In genomic region chr22:24429411-24430365, GRCh38 we compare ENCODE assay signal across 8 cellular contexts. TPM values are rescaled to one million over a fixed set of nuclear protein-coding genes. Genes with fewer than 3 reads are reported as not detected.
DNase-seq lines count a peak whose midpoint lies in the region; ATAC-seq, FAIRE-seq and TF ChIP-seq lines count a peak whose summit lies in the region.

No MANE protein-coding gene starts in this region.

- H3K27me3 ChIP-seq in A673 (replicated peaks; ENCODE audit: insufficient read depth, low read depth, low read length, poor library complexity) (no peaks in the 10 kb centered on the region), endothelial cell of umbilical vein (ENCODE audit: control insufficient read depth in 2 of 2, insufficient read depth in 2 of 2, low read length in 2 of 2) (no peaks in the 10 kb centered on the region)

- DNase-seq in A673 (ENCODE audit: low spot score) = peak; percentile 68
- peak; percentile 50 to 78 for DNase-seq in activated CD4-positive, alpha-beta T cell treated with anti-CD3 and anti-CD28 coated beads for 24 hours (ENCODE audit: low read depth in 2 of 2)
- DNase-seq in endothelial cell of umbilical vein (ENCODE audit: low read depth, low spot score) = peak; percentile 24
- peak; percentile 54 to 64 for DNase-seq in stimulated activated CD4-positive, alpha-beta T cell treated with anti-CD3 and anti-CD28 coated beads, Interleukin-2, amount 100 ng/mL, for 48 hours
- no peak for DNase-seq in NCI-H2107 treated with DMSO at 0.1 percent for 48 hours (lab: John Stamatoyannopoulos, UW; ENCODE audit: unreplicated experiment)
- DNase-seq in HPDE6-E6E7 (ENCODE audit: extremely low spot score) = no peak

- ATAC-seq in GM18861 (IDR thresholded peaks at IDR 0.05; ENCODE audit: unreplicated experiment) = no peak

- H3K9me3 ChIP-seq in A673 (ENCODE audit: low read depth, low read length, poor library complexity, severe bottlenecking) = no peaks in the 10 kb centered on the region
- H3K9me3 ChIP-seq in endothelial cell of umbilical vein (replicated peaks; ENCODE audit: control insufficient read depth, insufficient read depth, low read length) = no peaks in the 10 kb centered on the region

- H3K4me3 Mint-ChIP-seq in IgD-negative memory B cell = peak overlapping the region; percentile 77 to 88 (median 80)

- no peaks in the 10 kb centered on the region for H3K36me3 Mint-ChIP-seq in IgD-negative memory B cell

- peak overlapping the region; percentile 21 for H3K4me2 ChIP-seq in endothelial cell of umbilical vein (ENCODE audit: insufficient read depth, low read length)

- no peaks in the 10 kb centered on the region for H3K79me2 ChIP-seq in endothelial cell of umbilical vein (ENCODE audit: control insufficient read depth, insufficient read depth, low read length)

- H3K9me3 Mint-ChIP-seq in IgD-negative memory B cell = no peaks in the 10 kb centered on the region

- intact Hi-C loops in A673 (cut with micrococcal nuclease; ENCODE audit: unreplicated experiment) (loop anchor here (5.0 kb wide), 1 partner anchor 58 kb away; no protein-coding TSS in a partner anchor), endothelial cell of umbilical vein (cut with micrococcal nuclease) (loop anchor here (5.0 kb wide), 1 partner anchor 38 kb away; no protein-coding TSS in a partner anchor)

- TF ChIP-seq POLR2A in endothelial cell of umbilical vein (IDR thresholded peaks at IDR 0.05; ENCODE audit: low read depth, low read length) = no peak

- POLR2A ChIA-PET in A673 (lab: Charles Lee; ENCODE audit: low non-redundant PET) = no interaction called here
- POLR2A ChIA-PET in endothelial cell of umbilical vein (lab: Charles Lee) = no interaction called here

- H4K20me1 ChIP-seq in endothelial cell of umbilical vein (replicated peaks; ENCODE audit: control insufficient read depth, extremely low read depth, insufficient read depth, low read length) = no peaks in the 10 kb centered on the region

- peaks cover 40% of the 10 kb centered on the region for H3K4me1 ChIP-seq in A673 (ENCODE audit: insufficient read depth, low read length, poor library complexity, severe bottlenecking)
- H3K4me1 ChIP-seq in endothelial cell of umbilical vein (ENCODE audit: control insufficient read depth, extremely low read depth, insufficient read depth, low read length) = peaks cover 16% of the 10 kb centered on the region

- CTCF ChIA-PET in A673 (lab: Charles Lee) = no interaction called here
- CTCF ChIA-PET in endothelial cell of umbilical vein (lab: Charles Lee) = interaction anchor here (1.0 to 2.5 kb wide), 3 partner anchors 17 to 97 kb away, joined by 3 to 14 read pairs (median 3); no protein-coding TSS in a partner anchor

- H3K27ac Mint-ChIP-seq in IgD-negative memory B cell = peak overlapping the region; percentile 39 to 100 (median 96)

- H3K9ac ChIP-seq in endothelial cell of umbilical vein (replicated peaks; ENCODE audit: extremely low read depth, insufficient read depth, low read length) = no peak overlapping the region

- dilution Hi-C loops in endothelial cell of umbilical vein (cut with MboI; ENCODE audit: extremely low pct_ligation_motif_present, low sequenced_read_pairs) = no loop called here

- no peak overlapping the region for H2AFZ ChIP-seq in endothelial cell of umbilical vein (ENCODE audit: low read depth, low read length)

- no TSS peak for BruUV-seq in A673 (replicated peaks; lab: Mats Ljungman, UMichigan)
- no TSS peak for BruUV-seq in endothelial cell of umbilical vein (replicated peaks; lab: Mats Ljungman, UMichigan)

- H3K4me3 ChIP-seq in A673 (ENCODE audit: low read depth, low read length, poor library complexity, severe bottlenecking) (no peak overlapping the region), endothelial cell of umbilical vein (replicated peaks in 1 of 3; ENCODE audit: insufficient read depth in 1 of 3, low read depth in 1 of 3, low read length in 3 of 3) (no peak overlapping the region)

- H3K27me3 Mint-ChIP-seq in IgD-negative memory B cell = peaks cover 1% of the 10 kb centered on the region

- peak; percentile 75 for FAIRE-seq in endothelial cell of umbilical vein (lab: Jason Lieb, UNC)

- no peaks in the 10 kb centered on the region for H3K9me1 ChIP-seq in endothelial cell of umbilical vein (replicated peaks; ENCODE audit: control insufficient read depth, extremely low read depth, insufficient read depth, low read length)

- H3K4me1 Mint-ChIP-seq in IgD-negative memory B cell = peaks cover 43 to 73% (median 57%) of the 10 kb centered on the region in 3 donors

- TF ChIP-seq CTCF in A673 (conservative IDR thresholded peaks at IDR 0.05; ENCODE audit: low read depth, low read length) = no peak
- no peak for TF ChIP-seq CTCF in endothelial cell of umbilical vein (IDR thresholded peaks at IDR 0.05; ENCODE audit: extremely low read depth in 1 of 2, insufficient read depth in 1 of 2, low read depth in 1 of 2, low read length in 2 of 2)

- no peak overlapping the region for H3K27ac ChIP-seq in A673 (ENCODE audit: low read depth, low read length, poor library complexity, severe bottlenecking)
- no peak overlapping the region for H3K27ac ChIP-seq in endothelial cell of umbilical vein (ENCODE audit: insufficient read depth, low read depth, low read length)

- H3K36me3 ChIP-seq in A673 (ENCODE audit: insufficient read depth, low read length, poor library complexity, severe bottlenecking) (no peaks in the 10 kb centered on the region), endothelial cell of umbilical vein (ENCODE audit: control insufficient read depth in 2 of 2, extremely low read depth in 1 of 2, insufficient read depth in 2 of 2, low read length in 2 of 2) (peaks cover 0 to 2% of the 10 kb centered on the region in 2 experiments)

TF ChIP-seq in endothelial cell of umbilical vein, 7 proteins besides CTCF, POLR2A, EP300 and RAD21:
- TF ChIP-seq EZH2 (IDR thresholded peaks at IDR 0.05; ENCODE audit: borderline replicate concordance, low read depth, low read length, severe bottlenecking) = no peak
- no peak for TF ChIP-seq MYC (IDR thresholded peaks at IDR 0.05; ENCODE audit: low read depth, low read length)
- TF ChIP-seq JUN (IDR thresholded peaks at IDR 0.05; ENCODE audit: borderline replicate concordance, insufficient read depth, insufficient read length, low read depth) = no peak
- no peak for TF ChIP-seq POLR2AphosphoS5 (IDR thresholded peaks at IDR 0.05; ENCODE audit: insufficient read depth, low read depth, low read length)
- TF ChIP-seq MAX (IDR thresholded peaks at IDR 0.05; ENCODE audit: insufficient read depth, insufficient read length) = no peak
- TF ChIP-seq FOS (IDR thresholded peaks at IDR 0.05; ENCODE audit: borderline replicate concordance, insufficient read depth, low read length) = no peak
- no peak for TF ChIP-seq GATA2 (IDR thresholded peaks at IDR 0.05; ENCODE audit: insufficient read depth, insufficient read length, low read depth, low read length)

RNA-seq across cellular contexts. Expression of gene ADORA2A, which starts 2.3 kb away (rescaled TPM):
- total RNA-seq in A673 (2021) (9.6 and 10.9 TPM in 2 replicates), endothelial cell of umbilical vein (17.1 and 20.0 TPM in 2 replicates)
- polyA plus RNA-seq in IgD-negative memory B cell (26.6 TPM), endothelial cell of umbilical vein (33.1 and 45.3 TPM in 2 replicates)
- 13.5 and 16.6 TPM in 2 replicates for polyA plus RNA-seq in endothelial cell of umbilical vein (2011; cell fraction: cytosol; rRNA removed)
- 14.3 and 15.7 TPM in 2 replicates for polyA plus RNA-seq in endothelial cell of umbilical vein (2011; cell fraction: nucleus; rRNA removed)
- polyA plus RNA-seq in endothelial cell of umbilical vein (2012) = 2.9 and 3.6 TPM in 2 replicates
- 34.9 TPM in 2 replicates for polyA minus RNA-seq in endothelial cell of umbilical vein
- polyA minus RNA-seq in endothelial cell of umbilical vein (2011; cell fraction: cytosol; rRNA and poly(A)+ RNA removed) = not detected
- polyA minus RNA-seq in endothelial cell of umbilical vein (2011; cell fraction: nucleus; rRNA and poly(A)+ RNA removed) = 10.3 and 12.8 TPM in 2 replicates

Comparison
In these comparisons a context has a peak if more than half of its experiments do, and no peak if none do; other contexts are left out.
1. DNase-seq: peak in A673 (single experiment), activated CD4-positive, alpha-beta T cell treated with anti-CD3 and anti-CD28 coated beads for 24 hours (2 of 2), endothelial cell of umbilical vein (single experiment) and stimulated activated CD4-positive, alpha-beta T cell treated with anti-CD3 and anti-CD28 coated beads, Interleukin-2, amount 100 ng/mL, for 48 hours (2 of 2); none in NCI-H2107 treated with DMSO at 0.1 percent for 48 hours (single experiment) and HPDE6-E6E7 (single experiment).